8 cellular contexts compared by ENCODE assay signal in the genomic region with DNA sequence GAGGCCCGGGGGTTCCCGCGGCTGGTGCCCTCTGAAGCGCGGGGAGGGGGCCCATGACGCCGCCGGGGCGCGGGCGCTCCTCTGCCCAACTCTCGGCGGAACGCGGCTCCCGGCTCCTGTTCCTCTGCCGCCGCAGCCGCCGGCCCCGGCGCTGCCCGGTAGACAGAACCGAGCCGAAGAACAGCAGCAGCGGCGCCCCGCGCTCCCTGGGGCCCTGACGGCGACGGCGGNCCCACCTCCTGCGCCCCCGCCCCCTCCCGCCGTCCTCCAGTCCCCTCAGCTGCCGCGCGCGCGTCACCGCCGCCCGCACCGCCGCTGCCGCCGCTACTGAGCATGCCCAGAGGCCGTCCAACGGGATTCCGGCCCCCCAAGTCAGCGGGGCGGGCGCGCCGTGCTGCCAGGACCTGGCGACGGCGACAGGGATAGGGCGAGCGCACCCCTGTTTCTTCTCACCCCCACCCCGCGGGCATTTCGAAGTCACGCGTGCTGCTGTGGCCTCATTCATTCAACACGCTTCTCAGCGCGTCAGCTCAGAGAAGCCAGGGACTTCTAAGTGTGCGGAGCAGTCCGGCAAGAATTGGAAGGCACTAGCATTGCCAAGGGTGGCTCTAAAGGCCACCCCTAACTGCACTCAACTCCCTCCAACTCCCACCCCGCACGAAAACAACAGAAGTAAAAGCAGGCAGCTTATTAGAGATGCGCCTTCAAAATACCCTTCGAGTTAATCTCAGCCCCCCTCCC. TPM values are rescaled to one million over a fixed set of nuclear protein-coding genes. Genes with fewer than 3 reads are reported as not detected.
DNase-seq lines count a peak whose midpoint lies in the region; ATAC-seq and TF ChIP-seq lines count a peak whose summit lies in the region.

A gene (minus strand): TSS at position 182 of the 741 bp plus-strand sequence. CDS start 283 bp downstream, outside the sequence.

- ATAC-seq in GM19468 (IDR thresholded peaks at IDR 0.05; ENCODE audit: extremely low read depth, unreplicated experiment): peak; percentile 55

- peak; percentile 73 for DNase-seq in CMK (ENCODE audit: low read depth)
- DNase-seq in HPDE6-E6E7 (ENCODE audit: extremely low spot score): peak; percentile 70
- peak; percentile 81 for DNase-seq in NOMO-1 treated with dmso at 0.1 percent for 144 hours (lab: John Stamatoyannopoulos, UW; ENCODE audit: unreplicated experiment)
- peak; percentile 78 for DNase-seq in activated CD8-positive, alpha-beta memory T cell treated with anti-CD3 and anti-CD28 coated beads, Interleukin-2, amount 50 U/mL, for 1 hour (ENCODE audit: extremely low read depth)
- DNase-seq in endodermal cell: peak; percentile 96
- DNase-seq in midbrain (lab: John Stamatoyannopoulos, UW): peak; percentile 93
- peak; percentile 88 to 91 for DNase-seq in stimulated activated CD8-positive, alpha-beta memory T cell treated with anti-CD3 and anti-CD28 coated beads, Interleukin-2, amount 100 ng/mL, for 1 hour (ENCODE audit: low read depth in 2 of 2)

- H3K27me3 Mint-ChIP-seq in endodermal cell (ENCODE audit: insufficient read depth): no peaks in the 10 kb centered on the region

- H3K27me3 ChIP-seq in endodermal cell (ENCODE audit: control insufficient read depth, insufficient read depth, low read length, poor library complexity, severe bottlenecking): no peaks in the 10 kb centered on the region

- H3K27ac ChIP-seq in endodermal cell (ENCODE audit: low read depth, low read length): peak within 1 kb of the TSS; percentile 21

- peak within 1 kb of the TSS; percentile 98 for H3K27ac Mint-ChIP-seq in endodermal cell

- peaks cover 7% of the 10 kb centered on the region for H3K36me3 Mint-ChIP-seq in endodermal cell (ENCODE audit: low read depth)

- H3K4me1 ChIP-seq in endodermal cell (ENCODE audit: control insufficient read depth, insufficient read depth, low read length): peaks cover 4% of the 10 kb centered on the region

- H3K4me3 Mint-ChIP-seq in endodermal cell: peak within 1 kb of the TSS; percentile 89

- H3K4me1 Mint-ChIP-seq in endodermal cell: peaks cover 22% of the 10 kb centered on the region

- H3K4me3 ChIP-seq in endodermal cell (ENCODE audit: low read length): peak within 1 kb of the TSS; percentile 86

- no peaks in the 10 kb centered on the region for H3K36me3 ChIP-seq in endodermal cell (ENCODE audit: control insufficient read depth, insufficient read depth, low read length)

- no peaks in the 10 kb centered on the region for H3K9me3 ChIP-seq in endodermal cell (ENCODE audit: control insufficient read depth, low read length)

- TF ChIP-seq CTCF in endodermal cell (conservative IDR thresholded peaks at IDR 0.05): no peak

- H3K9me3 Mint-ChIP-seq in endodermal cell: no peaks in the 10 kb centered on the region

- H3K9ac ChIP-seq in endodermal cell (ENCODE audit: extremely low read depth, low read length, poor library complexity, severe bottlenecking): peak within 1 kb of the TSS; percentile 50

- 0% methylated on average over 76 of the region's 76 CpGs; no CpG with 5 or more reads in 1 of the 2 experiments for WGBS in endodermal cell (ENCODE audit: insufficient coverage in 1 of 2, insufficient read length in 1 of 2), 2 experiments

RNA-seq across cellular contexts. Expression of the gene that starts here (rescaled TPM):
- total RNA-seq in endodermal cell: 1 to 10 TPM; 9.3 to 9.4 TPM
- 7.4 TPM for polyA plus RNA-seq in endodermal cell (2013, experiment 1 of 2)
- 8.4 TPM for polyA plus RNA-seq in endodermal cell (2013, experiment 2 of 2)

Comparison
In these comparisons a context has a peak if more than half of its experiments do, and no peak if none do; other contexts are left out.
1. Peak in every context shown above with its lines: DNase-seq, ATAC-seq, H3K4me3 ChIP-seq and H3K27ac ChIP-seq.